Comparison of ENCODE assay signal across 10 cellular contexts in the genomic region with DNA sequence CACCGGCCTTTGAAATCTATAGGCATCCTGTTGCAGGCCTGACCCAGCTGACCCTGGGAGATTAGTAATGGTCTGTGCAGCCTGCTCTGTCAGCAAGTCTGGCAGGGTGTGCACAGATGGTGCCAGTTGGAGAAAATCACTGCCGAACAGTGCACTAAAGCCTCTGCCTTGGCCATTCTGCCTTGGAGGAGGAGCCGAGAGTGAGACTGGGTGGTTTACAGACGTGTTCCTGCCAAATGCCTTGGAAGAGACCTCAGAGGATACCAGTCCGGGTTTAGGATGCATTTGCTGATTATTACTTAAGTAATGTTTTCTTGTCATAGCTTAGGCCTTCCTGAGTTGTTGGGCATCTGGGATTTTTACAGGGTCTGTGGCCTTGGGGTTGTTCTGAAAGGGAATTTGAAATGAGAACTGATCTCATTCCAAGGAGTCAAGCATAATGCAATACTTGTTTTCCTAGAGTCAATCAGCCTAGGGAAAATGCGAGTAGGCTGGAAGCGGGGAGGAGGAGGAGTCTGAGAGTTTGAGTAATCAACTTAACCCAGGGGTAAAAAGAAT.
DNase-seq lines count a peak whose midpoint lies in the region; ATAC-seq, FAIRE-seq and TF ChIP-seq lines count a peak whose summit lies in the region.
"Had no signal": no experiment of that assay in that cellular context is flagged by ENCODE, and none has a peak within 500 bp of the region (broad histone marks: within the 10 kb centered on the region; RNA-seq: fewer than 3 reads in every experiment).

No MANE protein-coding gene starts in this region.

- H3K9me3 Mint-ChIP-seq in naive thymus-derived CD8-positive, alpha-beta T cell, result peaks cover 0 to 3% (median 0%) of the 10 kb centered on the region in 9 donors
- peaks cover 22% of the 10 kb centered on the region for H3K9me3 Mint-ChIP-seq in activated CD4-positive, alpha-beta T cell treated with anti-CD3 and anti-CD28 coated beads, Interleukin-2, amount 10 ng/mL, durations not matched to agents 7 days and 5 days

- no peak for ATAC-seq in naive thymus-derived CD8-positive, alpha-beta T cell
- ATAC-seq: stimulated activated naive CD8-positive, alpha-beta T cell treated with anti-CD3 and anti-CD28 coated beads, Interleukin-15, amount 100 ng/mL, for 72 hours had no signal

- CTCF ChIA-PET in SK-N-SH (lab: Yijun Ruan, JAX), result no interaction called here
- CTCF ChIA-PET in activated CD4-positive, alpha-beta T cell treated with anti-CD3 and anti-CD28 coated beads, Interleukin-2, amount 10 ng/mL, durations not matched to agents 7 days and 5 days (lab: Charles Lee), result no interaction called here

- H3F3A ChIP-seq in SK-N-SH (replicated peaks; ENCODE audit: insufficient read depth), result peaks cover 54% of the 10 kb centered on the region

- no peaks in the 10 kb centered on the region for H4K20me1 ChIP-seq in SK-N-SH (ENCODE audit: insufficient read depth)

- H3K27ac ChIP-seq in SK-N-SH (ENCODE audit: low read depth in 2 of 2, low read length in 1 of 2) (peak overlapping the region; percentile 85 to 87), prostate gland (no peak overlapping the region)

- peaks cover 0 to 9% (median 4%) of the 10 kb centered on the region in 4 donors for H3K4me1 Mint-ChIP-seq in naive thymus-derived CD8-positive, alpha-beta T cell
- peaks cover 11% of the 10 kb centered on the region for H3K4me1 Mint-ChIP-seq in activated CD4-positive, alpha-beta T cell treated with anti-CD3 and anti-CD28 coated beads, Interleukin-2, amount 10 ng/mL, durations not matched to agents 7 days and 5 days
- H3K4me1 Mint-ChIP-seq: stimulated activated naive CD8-positive, alpha-beta T cell treated with anti-CD3 and anti-CD28 coated beads, Interleukin-15, amount 100 ng/mL, for 72 hours had no signal

- H3K9me3 ChIP-seq in SK-N-SH (no peaks in the 10 kb centered on the region), prostate gland (no peaks in the 10 kb centered on the region)

- H3K9me2 ChIP-seq in SK-N-SH, result no peaks in the 10 kb centered on the region

- H3K79me2 ChIP-seq in SK-N-SH (ENCODE audit: insufficient read depth), result peaks cover 22% of the 10 kb centered on the region

- H3K27me3 Mint-ChIP-seq in naive thymus-derived CD8-positive, alpha-beta T cell, result peaks cover 0 to 3% (median 0%) of the 10 kb centered on the region in 5 donors
- H3K27me3 Mint-ChIP-seq in activated CD4-positive, alpha-beta T cell treated with anti-CD3 and anti-CD28 coated beads, Interleukin-2, amount 10 ng/mL, durations not matched to agents 7 days and 5 days, result no peaks in the 10 kb centered on the region
- H3K27me3 Mint-ChIP-seq: stimulated activated naive CD8-positive, alpha-beta T cell treated with anti-CD3 and anti-CD28 coated beads, Interleukin-15, amount 100 ng/mL, for 72 hours had no signal

- no peaks in the 10 kb centered on the region for H3K36me3 Mint-ChIP-seq in naive thymus-derived CD8-positive, alpha-beta T cell
- H3K36me3 Mint-ChIP-seq in activated CD4-positive, alpha-beta T cell treated with anti-CD3 and anti-CD28 coated beads, Interleukin-2, amount 10 ng/mL, durations not matched to agents 7 days and 5 days (ENCODE audit: low read depth), result peaks cover 8% of the 10 kb centered on the region

- H3K4me2 ChIP-seq in SK-N-SH, result peak overlapping the region; percentile 65

- FAIRE-seq in D721Med (lab: Jason Lieb, UNC), result peak; percentile 56
- FAIRE-seq: endometrium had no signal

- H3K27ac Mint-ChIP-seq in naive thymus-derived CD8-positive, alpha-beta T cell, result no peak overlapping the region
- no peak overlapping the region for H3K27ac Mint-ChIP-seq in activated CD4-positive, alpha-beta T cell treated with anti-CD3 and anti-CD28 coated beads, Interleukin-2, amount 10 ng/mL, durations not matched to agents 7 days and 5 days
- H3K27ac Mint-ChIP-seq: stimulated activated naive CD8-positive, alpha-beta T cell treated with anti-CD3 and anti-CD28 coated beads, Interleukin-15, amount 100 ng/mL, for 72 hours had no signal

- peak; percentile 19 for DNase-seq in D721Med (ENCODE audit: insufficient read length, low spot score)
- peak; percentile 55 for DNase-seq in SK-N-SH
- peak; percentile 48 for DNase-seq in glomerular endothelial cell (ENCODE audit: extremely low read depth, low read depth, low spot score)
- DNase-seq in prostate gland (ENCODE audit: low spot score), result peak; percentile 19
- DNase-seq in naive thymus-derived CD8-positive, alpha-beta T cell, result no peak
- no peak for DNase-seq in OCI-M2 (lab: John Stamatoyannopoulos, UW; ENCODE audit: unreplicated experiment)
- no peak for DNase-seq in activated CD4-positive, alpha-beta T cell treated with anti-CD3 and anti-CD28 coated beads, Interleukin-2, amount 10 ng/mL, durations not matched to agents 7 days and 5 days
- DNase-seq in erythroblast (lab: John Stamatoyannopoulos, UW), result no peak
- DNase-seq: stimulated activated naive CD8-positive, alpha-beta T cell treated with anti-CD3 and anti-CD28 coated beads, Interleukin-15, amount 100 ng/mL, for 72 hours had no signal

- H2AFZ ChIP-seq in SK-N-SH (ENCODE audit: low read depth), result no peak overlapping the region

- H3K4me3 Mint-ChIP-seq in naive thymus-derived CD8-positive, alpha-beta T cell, result no peak overlapping the region
- H3K4me3 Mint-ChIP-seq in activated CD4-positive, alpha-beta T cell treated with anti-CD3 and anti-CD28 coated beads, Interleukin-2, amount 10 ng/mL, durations not matched to agents 7 days and 5 days, result no peak overlapping the region
- H3K4me3 Mint-ChIP-seq: stimulated activated naive CD8-positive, alpha-beta T cell treated with anti-CD3 and anti-CD28 coated beads, Interleukin-15, amount 100 ng/mL, for 72 hours had no signal

- TF ChIP-seq RAD21 in SK-N-SH (IDR thresholded peaks at IDR 0.05; ENCODE audit: low read length), result peak; percentile 34; the same call in 1 of the 2 replicates

- intact Hi-C loops in prostate gland (cut with DNase I), result no loop called here

- no peaks in the 10 kb centered on the region for H3K27me3 ChIP-seq in SK-N-SH (ENCODE audit: insufficient read depth)
- no peaks in the 10 kb centered on the region for H3K27me3 ChIP-seq in prostate gland (replicated peaks; ENCODE audit: insufficient read depth)

- H3K9ac ChIP-seq in SK-N-SH, result peak overlapping the region; percentile 44

- 15% methylated on average over 7 of the region's 7 CpGs for WGBS in SK-N-SH (ENCODE audit: low lambda C conversion rate)
- WGBS in prostate gland, result 23% methylated on average over 7 of the region's 7 CpGs

- POLR2A ChIA-PET in SK-N-SH (lab: Yijun Ruan, JAX), result interaction anchor here (1.0 kb wide), 1 partner anchor 113 kb away, joined by 5 read pairs; no protein-coding TSS in a partner anchor
- POLR2A ChIA-PET in naive thymus-derived CD8-positive, alpha-beta T cell (lab: Charles Lee), result no interaction called here
- POLR2A ChIA-PET in activated CD4-positive, alpha-beta T cell treated with anti-CD3 and anti-CD28 coated beads, Interleukin-2, amount 10 ng/mL, durations not matched to agents 7 days and 5 days (lab: Charles Lee), result no interaction called here

- TF ChIP-seq POLR2A in prostate gland (IDR thresholded peaks at IDR 0.05) (no peak), erythroblast (IDR thresholded peaks at IDR 0.05; ENCODE audit: low read length) (no peak)

- peaks cover 22 to 26% of the 10 kb centered on the region in 2 experiments for H3K4me1 ChIP-seq in SK-N-SH (ENCODE audit: control insufficient read depth in 1 of 2, insufficient read depth in 2 of 2, low read depth in 1 of 2, low read length in 1 of 2)
- H3K4me1 ChIP-seq in prostate gland (replicated peaks), result peaks cover 4% of the 10 kb centered on the region

- TF ChIP-seq CTCF in D721Med (IDR thresholded peaks at IDR 0.05; ENCODE audit: insufficient read depth, missing control alignments), result no peak
- no peak for TF ChIP-seq CTCF in SK-N-SH (IDR thresholded peaks at IDR 0.05)
- TF ChIP-seq CTCF in prostate gland (IDR thresholded peaks at IDR 0.05), result no peak

- TF ChIP-seq EP300 in SK-N-SH (IDR thresholded peaks at IDR 0.05; ENCODE audit: borderline replicate concordance in 1 of 2, low read depth in 1 of 2, low read length in 1 of 2), result peak; percentile 42 to 88; a peak in 3 of 4 replicates

- H3K4me3 ChIP-seq in SK-N-SH (ENCODE audit: low read depth in 2 of 2, low read length in 1 of 2) (peak overlapping the region in 1 of 2 experiments; percentile 21; a peak in 2 of 4 replicates), prostate gland (no peak overlapping the region)

- H3K36me3 ChIP-seq in SK-N-SH (replicated peaks in 1 of 2; ENCODE audit: control insufficient read depth in 1 of 2, insufficient read depth in 2 of 2, low read length in 1 of 2), result no peaks in the 10 kb centered on the region
- H3K36me3 ChIP-seq in prostate gland, result no peaks in the 10 kb centered on the region

TF ChIP-seq in SK-N-SH, 30 proteins besides CTCF, POLR2A, EP300 and RAD21 (continues in another document):
- peak; percentile 87 for TF ChIP-seq NFIC (IDR thresholded peaks at IDR 0.05; ENCODE audit: borderline replicate concordance)
- TF ChIP-seq GABPA (IDR thresholded peaks at IDR 0.05; ENCODE audit: low read depth), result no peak
- TF ChIP-seq FOXM1 (IDR thresholded peaks at IDR 0.05; ENCODE audit: low read depth), result no peak
- no peak for TF ChIP-seq FOXJ3 (CRISPR knock-in tag; IDR thresholded peaks at IDR 0.05)
- TF ChIP-seq, protein P1, sequence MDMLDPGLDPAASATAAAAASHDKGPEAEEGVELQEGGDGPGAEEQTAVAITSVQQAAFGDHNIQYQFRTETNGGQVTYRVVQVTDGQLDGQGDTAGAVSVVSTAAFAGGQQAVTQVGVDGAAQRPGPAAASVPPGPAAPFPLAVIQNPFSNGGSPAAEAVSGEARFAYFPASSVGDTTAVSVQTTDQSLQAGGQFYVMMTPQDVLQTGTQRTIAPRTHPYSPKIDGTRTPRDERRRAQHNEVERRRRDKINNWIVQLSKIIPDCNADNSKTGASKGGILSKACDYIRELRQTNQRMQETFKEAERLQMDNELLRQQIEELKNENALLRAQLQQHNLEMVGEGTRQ (IDR thresholded peaks at IDR 0.05; ENCODE audit: borderline replicate concordance, low read depth, low read length), result no peak
- TF ChIP-seq TAF1 (IDR thresholded peaks at IDR 0.05; ENCODE audit: borderline replicate concordance, low read depth, low read length), result no peak
- TF ChIP-seq TCF12 (IDR thresholded peaks at IDR 0.05), result peak; percentile 96
- TF ChIP-seq CHD2 (IDR thresholded peaks at IDR 0.05; ENCODE audit: low read length, partially characterized antibody), result peak; percentile 27
- peak; percentile 7; the same call in 1 of the 2 replicates for TF ChIP-seq GATA2 (CRISPR knock-in tag; IDR thresholded peaks at IDR 0.05)
- peak; percentile 94 for TF ChIP-seq RXRA (IDR thresholded peaks at IDR 0.05; ENCODE audit: borderline replicate concordance, low read depth)

Comparison
In these comparisons a context has a peak if more than half of its experiments do, and no peak if none do; other contexts are left out.
1. DNase-seq: peak in D721Med (single experiment), SK-N-SH (single experiment), glomerular endothelial cell (single experiment) and prostate gland (single experiment); none in naive thymus-derived CD8-positive, alpha-beta T cell (0 of 10), OCI-M2 (single experiment), activated CD4-positive, alpha-beta T cell treated with anti-CD3 and anti-CD28 coated beads, Interleukin-2, amount 10 ng/mL, durations not matched to agents 7 days and 5 days (single experiment) and erythroblast (0 of 2).
2. H3K27ac ChIP-seq: peak in SK-N-SH (2 of 2); none in prostate gland (0 of 2).